ENCODE assay signal across 8 cellular contexts in the genomic region with DNA sequence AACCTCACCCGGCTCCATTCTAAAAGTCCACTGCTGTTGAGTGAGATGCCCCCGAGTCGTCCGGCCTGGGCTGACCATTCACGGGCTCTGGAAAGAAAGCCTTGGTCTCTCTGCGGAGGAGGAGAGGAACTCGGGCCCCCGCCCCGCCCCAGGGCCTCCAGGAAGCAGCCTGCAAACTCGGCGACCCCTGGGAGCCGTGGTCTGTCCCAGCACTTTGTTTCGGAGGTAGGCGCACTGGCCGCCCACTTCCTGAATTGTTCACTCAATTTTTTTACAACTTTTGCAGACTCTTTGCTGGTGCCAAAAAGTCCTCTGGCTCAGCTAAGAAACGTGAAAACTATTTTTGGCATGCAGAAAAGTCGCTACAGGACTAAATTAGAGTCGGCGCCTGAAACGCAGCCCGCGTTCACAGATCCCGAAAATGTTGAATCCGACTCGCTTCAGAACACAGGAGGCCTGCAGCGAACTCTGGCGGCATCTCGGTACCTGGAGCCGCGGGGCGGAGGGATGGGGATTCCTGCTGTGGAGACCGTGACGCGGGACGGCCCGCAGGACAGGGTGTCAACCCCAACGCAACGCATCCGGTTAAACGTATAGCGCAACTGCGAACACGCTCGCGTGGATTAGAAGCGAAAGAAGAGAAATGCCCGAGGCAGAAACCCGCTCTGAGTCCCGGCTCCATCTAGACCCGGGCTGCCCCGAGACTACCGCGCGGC. TPM values are rescaled to one million over a fixed set of nuclear protein-coding genes. Genes with fewer than 3 reads are reported as not detected.
DNase-seq lines count a peak whose midpoint lies in the region; ATAC-seq and TF ChIP-seq lines count a peak whose summit lies in the region.

No MANE protein-coding gene starts in this region.

- H3K4me3 ChIP-seq in spleen, result peak overlapping the region; percentile 44 to 77 (median 58)

- intact Hi-C loops in spleen (cut with DNase I; ENCODE audit: low total_unique reads), result loop anchor here (10.0 kb wide), 1 partner anchor 148 kb away; no protein-coding TSS in a partner anchor

- H3K36me3 ChIP-seq in spleen, result no peaks in the 10 kb centered on the region

- DNase-seq in Daoy (ENCODE audit: low read depth) (peak; percentile 91), RWPE1 (ENCODE audit: low spot score) (peak; percentile 90), dermis blood vessel endothelial cell (peak; percentile 94), kidney tubule cell (ENCODE audit: low spot score) (peak; percentile 93), spleen (peak; percentile 77)
- DNase-seq in effector CD8-positive, alpha-beta T cell (lab: John Stamatoyannopoulos, UW), result no peak

- no peak for ATAC-seq in GM19455 (IDR thresholded peaks at IDR 0.05; ENCODE audit: unreplicated experiment)
- no peak for ATAC-seq in HG03565 (IDR thresholded peaks at IDR 0.05; ENCODE audit: unreplicated experiment)

- peak overlapping the region; percentile 98 for H3K27ac ChIP-seq in RWPE1
- H3K27ac ChIP-seq in spleen, result peak overlapping the region; percentile 42 to 88 (median 82)

- CTCF ChIA-PET in RWPE1 (lab: Yijun Ruan, JAX), result interaction anchor here (0.5 to 1.8 kb wide), 6 partner anchors 25 to 79 kb away, joined by 3 to 8 read pairs (median 3); no protein-coding TSS in a partner anchor

- TF ChIP-seq POLR2A in spleen (IDR thresholded peaks at IDR 0.05), result no peak

- H3K4me1 ChIP-seq in spleen, result peaks cover 0 to 50% (median 24%) of the 10 kb centered on the region in 6 donors

- POLR2A ChIA-PET in RWPE1 (lab: Yijun Ruan, JAX; ENCODE audit: low non-redundant PET), result no interaction called here

- no peaks in the 10 kb centered on the region for H3K9me3 ChIP-seq in spleen

- WGBS in spleen, 5 donors, result 2 to 4% (median 3%) methylated on average over 45 to 54 of the region's 54 CpGs

- peak; percentile 75 for TF ChIP-seq CTCF in RWPE1 (conservative IDR thresholded peaks at IDR 0.05; ENCODE audit: low read depth)
- peak in 6 of 11 experiments; percentile 20 to 52 (median 36) for TF ChIP-seq CTCF in spleen (IDR thresholded peaks at IDR 0.05 in 8 of 11, conservative IDR thresholded peaks at IDR 0.05 in 3 of 11)

- peaks cover 0 to 61% (median 21%) of the 10 kb centered on the region in 7 donors for H3K27me3 ChIP-seq in spleen (replicated peaks in 1 of 7)

RNA-seq across cellular contexts. Expression of a gene that starts 1.5 kb away (rescaled TPM):
- total RNA-seq in Daoy (2014; rRNA removed; shearing (Covaris generic)), result 173 and 193 TPM in 2 replicates
- total RNA-seq in dermis blood vessel endothelial cell (563 and 762 TPM in 2 replicates), spleen (10 to 100 TPM; 25.1 to 49.3 (median 38.7) TPM)
- 1 to 10 TPM; 1.9 to 3.6 (median 1.9) TPM for polyA plus RNA-seq in spleen
